ENCODE assay signal across 22 cellular contexts in genomic region chr6:158503846-158504245, GRCh38.
"Had no signal": no experiment of that assay in that cellular context is flagged by ENCODE, and none has a peak within 500 bp of the region (broad histone marks: within the 10 kb centered on the region; RNA-seq: fewer than 3 reads in every experiment).

No MANE protein-coding gene starts in this region.

- H3K4me1 ChIP-seq: breast epithelium had no signal

- DNase-seq: activated CD4-positive, alpha-beta T cell treated with anti-CD3 and anti-CD28 coated beads for 4 hours; activated CD8-positive, alpha-beta T cell treated with anti-CD3 and anti-CD28 coated beads for 36 hours; activated effector memory CD4-positive, alpha-beta T cell treated with Interleukin-2 at 50 U/mL for 16 hours; activated naive CD4-positive, alpha-beta T cell; activated T-cell treated with anti-CD3 and anti-CD28 coated beads, Interleukin-2, amount 50 U/mL, for 24 hours; aorta; caudate nucleus; KG1; NCI-H1105 treated with DMSO at 0.1 percent for 48 hours; NCI-H1436 treated with DMSO at 0.1 percent for 48 hours; NCI-H187; NCI-H2081; NCI-H510A treated with DMSO at 0.1 percent for 48 hours; NCI-H69; OCI-M1; RPMI8226; T-helper 1 cell had no signal

- ATAC-seq: activated CD4-positive, CD25-positive, alpha-beta regulatory T cell treated with anti-CD3 and anti-CD28 coated beads, Interleukin-2, amount 50 U/mL, for 24 hours; activated CD8-positive, alpha-beta T cell treated with anti-CD3 and anti-CD28 coated beads for 36 hours; Panc1; Right ventricle myocardium inferior had no signal

- H3K27ac ChIP-seq: breast epithelium, SK-N-MC had no signal

- H3K27me3 ChIP-seq: breast epithelium had no signal

- H3K4me3 ChIP-seq: breast epithelium, SK-N-MC had no signal
